8 cellular contexts compared by ENCODE assay signal in the genomic region with DNA sequence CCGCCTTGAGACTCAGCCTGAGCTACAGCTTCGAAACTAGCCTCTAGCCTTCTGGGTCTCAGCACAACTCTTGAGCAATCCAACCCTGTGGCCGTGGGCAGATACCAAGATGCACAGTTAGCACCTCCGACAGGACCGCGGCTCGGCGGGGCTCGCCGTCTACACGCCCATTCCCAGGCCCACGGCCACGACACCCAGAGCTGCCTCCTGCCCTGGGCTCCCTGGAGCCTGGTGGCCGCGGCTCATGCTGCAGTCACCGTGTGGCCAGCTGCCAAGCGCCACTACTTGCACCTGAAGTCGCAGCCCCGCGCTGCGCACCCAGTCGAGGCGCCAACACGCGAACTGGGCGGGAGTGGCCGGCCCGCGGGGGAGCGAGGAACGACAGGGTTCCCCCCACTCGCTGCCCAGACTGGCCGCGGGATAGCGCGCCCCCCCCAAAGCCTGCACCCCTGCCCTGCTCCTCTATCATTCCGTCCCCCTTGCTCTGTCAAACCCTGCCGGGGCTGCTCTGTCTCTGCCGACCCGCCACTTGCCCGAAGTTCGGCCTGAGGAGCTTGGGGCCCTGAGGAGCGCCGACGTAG. TPM values are rescaled to one million over a fixed set of nuclear protein-coding genes. Genes with fewer than 3 reads are reported as not detected.
DNase-seq lines count a peak whose midpoint lies in the region; ATAC-seq and TF ChIP-seq lines count a peak whose summit lies in the region.

No MANE protein-coding gene starts in this region.

- H3K27ac ChIP-seq in adrenal gland (peak overlapping the region; percentile 64 to 89 (median 75)), sigmoid colon (peak overlapping the region; percentile 87 to 94 (median 90))

- no peak for TF ChIP-seq EP300 in sigmoid colon (IDR thresholded peaks at IDR 0.05)

- H3K36me3 ChIP-seq in NT2/D1 (ENCODE audit: insufficient read depth, insufficient read length, low read length): peaks cover 56% of the 10 kb centered on the region
- peaks cover 0 to 7% of the 10 kb centered on the region in 2 donors for H3K36me3 ChIP-seq in adrenal gland (replicated peaks in 1 of 2)
- peaks cover 0 to 17% (median 4%) of the 10 kb centered on the region in 4 donors for H3K36me3 ChIP-seq in sigmoid colon

- peak overlapping the region; percentile 86 for H3K9ac ChIP-seq in NT2/D1 (ENCODE audit: insufficient read length, low read depth)

- DNase-seq in ELF-1 (ENCODE audit: low read depth, low spot score) (peak; percentile 52), HFF-Myc (ENCODE audit: extremely low read depth, low read depth) (no peak), NT2/D1 (ENCODE audit: low read depth, low spot score) (no peak), adrenal gland (peak; percentile 43 to 74 (median 61)), hepatic stellate cell (ENCODE audit: low spot score) (peak; percentile 22), sigmoid colon (peak; percentile 74), mesenteric fat pad (ENCODE audit: low spot score) (no peak)

- TF ChIP-seq POLR2A in adrenal gland (IDR thresholded peaks at IDR 0.05): no peak
- TF ChIP-seq POLR2A in sigmoid colon (IDR thresholded peaks at IDR 0.05): no peak

- 1 to 8% (median 2%) methylated on average over 4 to 45 of the region's 45 CpGs; no CpG with 5 or more reads in 1 of the 4 donors for WGBS in adrenal gland, 4 donors
- 1 to 3% methylated on average over 45 of the region's 45 CpGs for WGBS in sigmoid colon, 2 donors

- H3K9me3 ChIP-seq in NT2/D1 (ENCODE audit: insufficient read depth, low read length): no peaks in the 10 kb centered on the region
- H3K9me3 ChIP-seq in adrenal gland (replicated peaks in 1 of 3): no peaks in the 10 kb centered on the region
- no peaks in the 10 kb centered on the region for H3K9me3 ChIP-seq in sigmoid colon

- ATAC-seq in GM21526 (IDR thresholded peaks at IDR 0.05; ENCODE audit: low FRiP score, unreplicated experiment): no peak

- peak overlapping the region; percentile 85 for H3K4me3 ChIP-seq in HFF-Myc (replicated peaks; ENCODE audit: low read depth, low read length)
- peak overlapping the region; percentile 98 for H3K4me3 ChIP-seq in NT2/D1 (ENCODE audit: insufficient read length, low read depth)
- H3K4me3 ChIP-seq in adrenal gland: peak overlapping the region; percentile 83 to 95 (median 88)
- peak overlapping the region; percentile 75 to 94 (median 82) for H3K4me3 ChIP-seq in sigmoid colon

- H3K4me1 ChIP-seq in NT2/D1 (ENCODE audit: insufficient read depth, insufficient read length) (peaks cover 7% of the 10 kb centered on the region), adrenal gland (replicated peaks in 1 of 2) (peaks cover 26 to 29% of the 10 kb centered on the region in 2 donors), sigmoid colon (peaks cover 0 to 37% (median 31%) of the 10 kb centered on the region in 4 donors)

- intact Hi-C loops in adrenal gland (cut with DNase I) (no loop called here), sigmoid colon (cut with DNase I) (loop anchor here (1.0 to 10.0 kb wide), 6 partner anchors 94 to 253 kb away; a partner anchor contains a TSS)

- H3K27me3 ChIP-seq in NT2/D1 (ENCODE audit: insufficient read depth, insufficient read length) (peaks cover 15% of the 10 kb centered on the region), adrenal gland (no peaks in the 10 kb centered on the region), sigmoid colon (no peaks in the 10 kb centered on the region)

- TF ChIP-seq CTCF in HFF-Myc (IDR thresholded peaks at IDR 0.05; ENCODE audit: low read depth, low read length, missing control alignments): no peak
- peak in 2 of 6 experiments; percentile 2 to 36 for TF ChIP-seq CTCF in adrenal gland (IDR thresholded peaks at IDR 0.05)
- no peak for TF ChIP-seq CTCF in sigmoid colon (IDR thresholded peaks at IDR 0.05)

RNA-seq across cellular contexts. Expression of a gene that starts 0.7 kb away (rescaled TPM):
- total RNA-seq in adrenal gland: 1 to 10 TPM in 6 of 8 donors, under 1 TPM in 2; 0.49 to 3.2 (median 1.2) TPM
- polyA plus RNA-seq in adrenal gland: 1 to 10 TPM in 1 of 3 donors, under 1 TPM in 2; 0.54 to 1.6 (median 0.64) TPM
- under 1 TPM in 3 of 4 donors, not detected in 1; under 0.01 to 0.55 (median 0.16) TPM for total RNA-seq in sigmoid colon
- polyA plus RNA-seq in sigmoid colon: 10 to 100 TPM in 1 of 3 donors, 1 to 10 TPM in 2; 4.8 to 21.4 (median 6.7) TPM
- 0.35 TPM for total RNA-seq in mesenteric fat pad

RNA-seq across cellular contexts. Expression of a gene that starts 56.9 kb away (rescaled TPM):
- total RNA-seq in adrenal gland (under 1 TPM in 4 of 8 donors, not detected in 4; 0.14 to 0.51 (median 0.24) TPM), sigmoid colon (1 to 10 TPM in 1 of 4 donors, under 1 TPM in 3; 0.41 to 2.2 (median 0.77) TPM), mesenteric fat pad (3.1 TPM)
- polyA plus RNA-seq in adrenal gland (under 1 TPM; 0.11 to 0.20 (median 0.16) TPM), sigmoid colon (1 to 10 TPM in 1 of 3 donors, under 1 TPM in 2; 0.46 to 1.8 (median 0.92) TPM)

Comparison
In these comparisons a context has a peak if more than half of its experiments do, and no peak if none do; other contexts are left out.
1. DNase-seq: peak in ELF-1 (single experiment), adrenal gland (7 of 7), hepatic stellate cell (single experiment) and sigmoid colon (single experiment); none in HFF-Myc (single experiment), NT2/D1 (single experiment) and mesenteric fat pad (single experiment).
2. Peak in every context shown above with its lines, with median percentiles within 50 percentile points of each other: H3K4me3 ChIP-seq.